ENCODE assay signal across 8 cellular contexts in genomic region chr3:18445421-18446066, GRCh38. TPM values are rescaled to one million over a fixed set of nuclear protein-coding genes. Genes with fewer than 3 reads are reported as not detected.
DNase-seq lines count a peak whose midpoint lies in the region; ATAC-seq and TF ChIP-seq lines count a peak whose summit lies in the region.

No MANE protein-coding gene starts in this region.

- peaks cover 26% of the 10 kb centered on the region for H3K9me3 Mint-ChIP-seq in WTC11
- H3K9me3 Mint-ChIP-seq in central memory CD8-positive, alpha-beta T cell = peaks cover 6% of the 10 kb centered on the region

- H3K36me3 Mint-ChIP-seq in WTC11 = peaks cover 30% of the 10 kb centered on the region
- H3K36me3 Mint-ChIP-seq in central memory CD8-positive, alpha-beta T cell (ENCODE audit: insufficient read depth) = peaks cover 18% of the 10 kb centered on the region

- H3K4me1 Mint-ChIP-seq in WTC11 = peaks cover 29% of the 10 kb centered on the region
- H3K4me1 Mint-ChIP-seq in central memory CD8-positive, alpha-beta T cell = peaks cover 40% of the 10 kb centered on the region

- ATAC-seq in GM18909 (IDR thresholded peaks at IDR 0.05; ENCODE audit: poor library complexity, unreplicated experiment) (peak; percentile 29), HG03139 (IDR thresholded peaks at IDR 0.05; ENCODE audit: unreplicated experiment) (peak; percentile 20), WTC11 (peak; percentile 8), mucosa of descending colon (peak; percentile 45)
- ATAC-seq in central memory CD8-positive, alpha-beta T cell (replicated peaks; ENCODE audit: extremely low read depth, poor library complexity, severe bottlenecking) = peak; percentile 84

- H3K27me3 Mint-ChIP-seq in WTC11 (ENCODE audit: low read depth) = peaks cover 12% of the 10 kb centered on the region
- no peaks in the 10 kb centered on the region for H3K27me3 Mint-ChIP-seq in central memory CD8-positive, alpha-beta T cell

- no peak for DNase-seq in WTC11 (ENCODE audit: low spot score)
- peak; percentile 57 to 76 for DNase-seq in central memory CD8-positive, alpha-beta T cell (ENCODE audit: low spot score in 2 of 2)
- peak in 2 of 3 donors; percentile 41 to 73 for DNase-seq in mucosa of descending colon
- DNase-seq in stimulated activated CD8-positive, alpha-beta memory T cell treated with anti-CD3 and anti-CD28 coated beads, Interleukin-7, amount 100 ng/mL, for 24 hours (ENCODE audit: low read depth) = peak; percentile 51
- DNase-seq in EL = no peak
- DNase-seq in posterior vena cava (ENCODE audit: low spot score) = no peak

- CTCF ChIA-PET in WTC11 (lab: Charles Lee) = interaction anchor here (0.6 to 1.9 kb wide), 9 partner anchors 9 to 528 kb away, joined by 3 to 10 read pairs (median 4); no protein-coding TSS in a partner anchor

- intact Hi-C loops in mucosa of descending colon (cut with DNase I, micrococcal nuclease) (no loop called here), posterior vena cava (cut with DNase I) (no loop called here)

- no peak for TF ChIP-seq CTCF in WTC11 (IDR thresholded peaks at IDR 0.05)
- TF ChIP-seq CTCF in mucosa of descending colon (IDR thresholded peaks at IDR 0.05) = no peak

- H3K4me1 ChIP-seq in mucosa of descending colon (ENCODE audit: low read depth) = peaks cover 12% of the 10 kb centered on the region

- H3K4me3 ChIP-seq in mucosa of descending colon = peak overlapping the region; percentile 25

- peak overlapping the region; percentile 87 for H3K4me3 Mint-ChIP-seq in WTC11
- H3K4me3 Mint-ChIP-seq in central memory CD8-positive, alpha-beta T cell = peak overlapping the region; percentile 83

- H3K27ac Mint-ChIP-seq in WTC11 = peak overlapping the region; percentile 64
- H3K27ac Mint-ChIP-seq in central memory CD8-positive, alpha-beta T cell (ENCODE audit: low read depth) = peak overlapping the region; percentile 95

- POLR2A ChIA-PET in WTC11 (lab: Charles Lee) = no interaction called here

- H3K9me3 ChIP-seq in mucosa of descending colon = peaks cover 15% of the 10 kb centered on the region

- no peaks in the 10 kb centered on the region for H3K36me3 ChIP-seq in mucosa of descending colon (ENCODE audit: low read depth)

TF ChIP-seq in WTC11, 78 proteins besides CTCF, POLR2A, EP300 and RAD21:
- TF ChIP-seq, protein P1, sequence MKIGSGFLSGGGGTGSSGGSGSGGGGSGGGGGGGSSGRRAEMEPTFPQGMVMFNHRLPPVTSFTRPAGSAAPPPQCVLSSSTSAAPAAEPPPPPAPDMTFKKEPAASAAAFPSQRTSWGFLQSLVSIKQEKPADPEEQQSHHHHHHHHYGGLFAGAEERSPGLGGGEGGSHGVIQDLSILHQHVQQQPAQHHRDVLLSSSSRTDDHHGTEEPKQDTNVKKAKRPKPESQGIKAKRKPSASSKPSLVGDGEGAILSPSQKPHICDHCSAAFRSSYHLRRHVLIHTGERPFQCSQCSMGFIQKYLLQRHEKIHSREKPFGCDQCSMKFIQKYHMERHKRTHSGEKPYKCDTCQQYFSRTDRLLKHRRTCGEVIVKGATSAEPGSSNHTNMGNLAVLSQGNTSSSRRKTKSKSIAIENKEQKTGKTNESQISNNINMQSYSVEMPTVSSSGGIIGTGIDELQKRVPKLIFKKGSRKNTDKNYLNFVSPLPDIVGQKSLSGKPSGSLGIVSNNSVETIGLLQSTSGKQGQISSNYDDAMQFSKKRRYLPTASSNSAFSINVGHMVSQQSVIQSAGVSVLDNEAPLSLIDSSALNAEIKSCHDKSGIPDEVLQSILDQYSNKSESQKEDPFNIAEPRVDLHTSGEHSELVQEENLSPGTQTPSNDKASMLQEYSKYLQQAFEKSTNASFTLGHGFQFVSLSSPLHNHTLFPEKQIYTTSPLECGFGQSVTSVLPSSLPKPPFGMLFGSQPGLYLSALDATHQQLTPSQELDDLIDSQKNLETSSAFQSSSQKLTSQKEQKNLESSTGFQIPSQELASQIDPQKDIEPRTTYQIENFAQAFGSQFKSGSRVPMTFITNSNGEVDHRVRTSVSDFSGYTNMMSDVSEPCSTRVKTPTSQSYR (CRISPR knock-in tag; IDR thresholded peaks at IDR 0.05) = 0 out of 2 replicates have a peak, but pooled peaks have one; percentile 44
- 0 out of 2 replicates have a peak, but pooled peaks have one; percentile 8 for TF ChIP-seq FOXP1 (CRISPR knock-in tag; IDR thresholded peaks at IDR 0.05; ENCODE audit: borderline replicate concordance)
- TF ChIP-seq SMAD3 (CRISPR knock-in tag; IDR thresholded peaks at IDR 0.05; ENCODE audit: borderline replicate concordance) = peak; percentile 41; the same call in 1 of the 2 replicates
- peak; percentile 40 for TF ChIP-seq USF2 (CRISPR knock-in tag; IDR thresholded peaks at IDR 0.05)
- no peak for TF ChIP-seq ZNF219 (CRISPR knock-in tag; IDR thresholded peaks at IDR 0.05; ENCODE audit: borderline replicate concordance)
- TF ChIP-seq ETV6 (CRISPR knock-in tag; IDR thresholded peaks at IDR 0.05) = peak; percentile 46; the same call in 1 of the 2 replicates
- TF ChIP-seq, protein P2, sequence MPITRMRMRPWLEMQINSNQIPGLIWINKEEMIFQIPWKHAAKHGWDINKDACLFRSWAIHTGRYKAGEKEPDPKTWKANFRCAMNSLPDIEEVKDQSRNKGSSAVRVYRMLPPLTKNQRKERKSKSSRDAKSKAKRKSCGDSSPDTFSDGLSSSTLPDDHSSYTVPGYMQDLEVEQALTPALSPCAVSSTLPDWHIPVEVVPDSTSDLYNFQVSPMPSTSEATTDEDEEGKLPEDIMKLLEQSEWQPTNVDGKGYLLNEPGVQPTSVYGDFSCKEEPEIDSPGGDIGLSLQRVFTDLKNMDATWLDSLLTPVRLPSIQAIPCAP (CRISPR knock-in tag; IDR thresholded peaks at IDR 0.05) = 0 out of 2 replicates have a peak, but pooled peaks have one; percentile 19
- TF ChIP-seq NFATC4 (CRISPR knock-in tag; IDR thresholded peaks at IDR 0.05) = no peak
- TF ChIP-seq MAX (CRISPR knock-in tag; IDR thresholded peaks at IDR 0.05) = peak; percentile 81

RNA-seq across cellular contexts. Expression of gene SATB1, which starts 20.4 kb away (rescaled TPM):
- 31.1 to 36.8 TPM (median 36.2 TPM) in 3 replicates for total RNA-seq in WTC11 (2021)
- 10 to 100 TPM; 31.2 to 87.9 (median 49.7) TPM for total RNA-seq in mucosa of descending colon
- total RNA-seq in posterior vena cava = 10 to 100 TPM; 10.8 to 10.9 TPM

Comparison
In these comparisons a context has a peak if more than half of its experiments do, and no peak if none do; other contexts are left out.
1. ATAC-seq: peak in every context shown above with its lines; median percentile 84 in central memory CD8-positive, alpha-beta T cell; 45 in mucosa of descending colon; 29 in GM18909; 20 in HG03139; 8 in WTC11.
2. DNase-seq: peak in central memory CD8-positive, alpha-beta T cell (2 of 2), mucosa of descending colon (2 of 3) and stimulated activated CD8-positive, alpha-beta memory T cell treated with anti-CD3 and anti-CD28 coated beads, Interleukin-7, amount 100 ng/mL, for 24 hours (single experiment); none in WTC11 (single experiment), EL (single experiment) and posterior vena cava (single experiment).